In genomic region chr18:44497294-44497693, GRCh38 we compare ENCODE assay signal across 16 cellular contexts.
DNase-seq lines count a peak whose midpoint lies in the region; ATAC-seq and TF ChIP-seq lines count a peak whose summit lies in the region.
"Had no signal": no experiment of that assay in that cellular context is flagged by ENCODE, and none has a peak within 500 bp of the region (broad histone marks: within the 10 kb centered on the region; RNA-seq: fewer than 3 reads in every experiment).

No MANE protein-coding gene starts in this region.

- no peaks in the 10 kb centered on the region for H3K9me3 Mint-ChIP-seq in osteocyte (ENCODE audit: unreplicated experiment)
- H3K9me3 Mint-ChIP-seq in WTC11, result peaks cover 4% of the 10 kb centered on the region
- H3K9me3 Mint-ChIP-seq: CD8-positive, alpha-beta T cell had no signal

- no peak for TF ChIP-seq CTCF in hepatocyte (IDR thresholded peaks at IDR 0.05; ENCODE audit: poor library complexity)
- no peak for TF ChIP-seq CTCF in osteocyte (IDR thresholded peaks at IDR 0.05)
- TF ChIP-seq CTCF in smooth muscle cell (IDR thresholded peaks at IDR 0.05; ENCODE audit: borderline replicate concordance, insufficient read depth, poor library complexity, severe bottlenecking), result no peak
- no peak for TF ChIP-seq CTCF in BE2C (IDR thresholded peaks at IDR 0.05; ENCODE audit: low read depth, low read length)
- no peak for TF ChIP-seq CTCF in WTC11 (IDR thresholded peaks at IDR 0.05)

- no peaks in the 10 kb centered on the region for H3K4me1 ChIP-seq in hepatocyte (ENCODE audit: insufficient read depth)
- H3K4me1 ChIP-seq in muscle layer of colon (ENCODE audit: insufficient read depth, low read length), result peaks cover 26% of the 10 kb centered on the region
- no peaks in the 10 kb centered on the region for H3K4me1 ChIP-seq in smooth muscle cell (ENCODE audit: low read depth)
- no peaks in the 10 kb centered on the region for H3K4me1 ChIP-seq in BE2C

- H3K79me2 ChIP-seq in hepatocyte, result no peaks in the 10 kb centered on the region
- H3K79me2 ChIP-seq in smooth muscle cell (ENCODE audit: low read depth), result no peaks in the 10 kb centered on the region

- H3K4me2 ChIP-seq in hepatocyte (no peak overlapping the region), smooth muscle cell (peak overlapping the region; percentile 7)

- H3K9me3 ChIP-seq in hepatocyte (ENCODE audit: low read depth) (no peaks in the 10 kb centered on the region), muscle layer of colon (ENCODE audit: low read length) (no peaks in the 10 kb centered on the region), smooth muscle cell (replicated peaks; ENCODE audit: low read depth) (no peaks in the 10 kb centered on the region), BE2C (no peaks in the 10 kb centered on the region)

- H3K27me3 ChIP-seq in hepatocyte (no peaks in the 10 kb centered on the region), muscle layer of colon (ENCODE audit: control insufficient read depth in 1 of 2, insufficient read depth in 2 of 2, low read length in 2 of 2) (no peaks in the 10 kb centered on the region), smooth muscle cell (ENCODE audit: low read depth) (no peaks in the 10 kb centered on the region), BE2C (no peaks in the 10 kb centered on the region)
- H3K27me3 ChIP-seq: BLaER1 treated with 17β-estradiol and CSF1 and Interleukin-3, amounts not matched to agents 10 nM and 100 nM had no signal

- H3F3A ChIP-seq in smooth muscle cell (ENCODE audit: low read depth), result no peaks in the 10 kb centered on the region

- no peaks in the 10 kb centered on the region for H3K27me3 Mint-ChIP-seq in osteocyte (ENCODE audit: unreplicated experiment)
- no peaks in the 10 kb centered on the region; the same call in 1 of the 2 replicates for H3K27me3 Mint-ChIP-seq in WTC11 (ENCODE audit: low read depth)

- no peaks in the 10 kb centered on the region for H4K20me1 ChIP-seq in hepatocyte (ENCODE audit: insufficient read depth, poor library complexity, severe bottlenecking)
- no peaks in the 10 kb centered on the region for H4K20me1 ChIP-seq in smooth muscle cell (ENCODE audit: low read depth)
- H4K20me1 ChIP-seq: BLaER1 treated with 17β-estradiol and CSF1 and Interleukin-3, amounts not matched to agents 10 nM and 100 nM had no signal

- POLR2A ChIA-PET in WTC11 (lab: Charles Lee), result no interaction called here

- CTCF ChIA-PET in WTC11 (lab: Charles Lee), result no interaction called here

- H3K27ac ChIP-seq in hepatocyte (peak overlapping the region; percentile 38), muscle layer of colon (ENCODE audit: low read depth, low read length) (peak overlapping the region; percentile 41), smooth muscle cell (ENCODE audit: low read depth) (peak overlapping the region; percentile 36)
- H3K27ac ChIP-seq: BLaER1 treated with 17β-estradiol and CSF1 and Interleukin-3, amounts not matched to agents 10 nM and 100 nM; HL-60 had no signal

- H3K4me3 Mint-ChIP-seq in osteocyte (ENCODE audit: unreplicated experiment) (no peak overlapping the region), WTC11 (no peak overlapping the region)
- H3K4me3 Mint-ChIP-seq: CD8-positive, alpha-beta T cell had no signal

- H3K36me3 ChIP-seq in hepatocyte (replicated peaks; ENCODE audit: insufficient read depth, low read depth) (no peaks in the 10 kb centered on the region), muscle layer of colon (ENCODE audit: insufficient read depth, low read length) (no peaks in the 10 kb centered on the region), smooth muscle cell (ENCODE audit: low read depth) (no peaks in the 10 kb centered on the region), BE2C (no peaks in the 10 kb centered on the region)
- H3K36me3 ChIP-seq: BLaER1 treated with 17β-estradiol and CSF1 and Interleukin-3, amounts not matched to agents 10 nM and 100 nM had no signal

- H3K4me3 ChIP-seq in hepatocyte (no peak overlapping the region), muscle layer of colon (ENCODE audit: low read depth in 1 of 2, low read length in 2 of 2) (no peak overlapping the region), smooth muscle cell (no peak overlapping the region), BE2C (ENCODE audit: low read depth, low read length) (no peak overlapping the region)
- H3K4me3 ChIP-seq: BLaER1 treated with 17β-estradiol and CSF1 and Interleukin-3, amounts not matched to agents 10 nM and 100 nM had no signal

- H3K27ac Mint-ChIP-seq in osteocyte (ENCODE audit: unreplicated experiment) (peak overlapping the region; percentile 88), WTC11 (no peak overlapping the region)
- H3K27ac Mint-ChIP-seq: CD8-positive, alpha-beta T cell had no signal

- no peaks in the 10 kb centered on the region for H3K9me2 ChIP-seq in hepatocyte (replicated peaks; ENCODE audit: insufficient read depth)

- H3K4me1 Mint-ChIP-seq in osteocyte (ENCODE audit: unreplicated experiment) (peaks cover 32% of the 10 kb centered on the region), WTC11 (no peaks in the 10 kb centered on the region)

- no peak for ATAC-seq in HG02884 (IDR thresholded peaks at IDR 0.05; ENCODE audit: unreplicated experiment)
- ATAC-seq in WTC11, result no peak
- ATAC-seq: CD8-positive, alpha-beta T cell had no signal

- 63% methylated on average over 3 of the region's 3 CpGs for WGBS in hepatocyte (ENCODE audit: low lambda C conversion rate, missing lambda C conversion rate)
- 25% methylated on average over 3 of the region's 3 CpGs for WGBS in smooth muscle cell (ENCODE audit: low lambda C conversion rate)

- H3K36me3 Mint-ChIP-seq in osteocyte (ENCODE audit: unreplicated experiment) (peaks cover 1% of the 10 kb centered on the region), WTC11 (no peaks in the 10 kb centered on the region)
- H3K36me3 Mint-ChIP-seq: CD8-positive, alpha-beta T cell had no signal

- DNase-seq in hepatocyte (ENCODE audit: low spot score) (no peak), osteocyte (ENCODE audit: extremely low spot score, unreplicated experiment) (no peak), smooth muscle cell (lab: John Stamatoyannopoulos, UW; ENCODE audit: unreplicated experiment) (no peak), BE2C (no peak), WTC11 (ENCODE audit: low spot score) (no peak), DMS79 treated with DMSO at 0.1 percent for 48 hours (lab: John Stamatoyannopoulos, UW) (no peak)
- DNase-seq: 8988T; Calu3; CD8-positive, alpha-beta T cell; DND-41; EL; HCEC 1CT had no signal

- no peak overlapping the region for H2AFZ ChIP-seq in hepatocyte
- H2AFZ ChIP-seq in smooth muscle cell (ENCODE audit: low read depth), result no peak overlapping the region

- H3K9ac ChIP-seq in muscle layer of colon (ENCODE audit: low read length) (no peak overlapping the region), smooth muscle cell (ENCODE audit: low read depth) (no peak overlapping the region)
- H3K9ac ChIP-seq: BLaER1 treated with 17β-estradiol and CSF1 and Interleukin-3, amounts not matched to agents 10 nM and 100 nM had no signal

TF ChIP-seq in WTC11, 78 proteins besides CTCF, POLR2A, EP300 and RAD21 (continues in another document):
- TF ChIP-seq, protein P1, sequence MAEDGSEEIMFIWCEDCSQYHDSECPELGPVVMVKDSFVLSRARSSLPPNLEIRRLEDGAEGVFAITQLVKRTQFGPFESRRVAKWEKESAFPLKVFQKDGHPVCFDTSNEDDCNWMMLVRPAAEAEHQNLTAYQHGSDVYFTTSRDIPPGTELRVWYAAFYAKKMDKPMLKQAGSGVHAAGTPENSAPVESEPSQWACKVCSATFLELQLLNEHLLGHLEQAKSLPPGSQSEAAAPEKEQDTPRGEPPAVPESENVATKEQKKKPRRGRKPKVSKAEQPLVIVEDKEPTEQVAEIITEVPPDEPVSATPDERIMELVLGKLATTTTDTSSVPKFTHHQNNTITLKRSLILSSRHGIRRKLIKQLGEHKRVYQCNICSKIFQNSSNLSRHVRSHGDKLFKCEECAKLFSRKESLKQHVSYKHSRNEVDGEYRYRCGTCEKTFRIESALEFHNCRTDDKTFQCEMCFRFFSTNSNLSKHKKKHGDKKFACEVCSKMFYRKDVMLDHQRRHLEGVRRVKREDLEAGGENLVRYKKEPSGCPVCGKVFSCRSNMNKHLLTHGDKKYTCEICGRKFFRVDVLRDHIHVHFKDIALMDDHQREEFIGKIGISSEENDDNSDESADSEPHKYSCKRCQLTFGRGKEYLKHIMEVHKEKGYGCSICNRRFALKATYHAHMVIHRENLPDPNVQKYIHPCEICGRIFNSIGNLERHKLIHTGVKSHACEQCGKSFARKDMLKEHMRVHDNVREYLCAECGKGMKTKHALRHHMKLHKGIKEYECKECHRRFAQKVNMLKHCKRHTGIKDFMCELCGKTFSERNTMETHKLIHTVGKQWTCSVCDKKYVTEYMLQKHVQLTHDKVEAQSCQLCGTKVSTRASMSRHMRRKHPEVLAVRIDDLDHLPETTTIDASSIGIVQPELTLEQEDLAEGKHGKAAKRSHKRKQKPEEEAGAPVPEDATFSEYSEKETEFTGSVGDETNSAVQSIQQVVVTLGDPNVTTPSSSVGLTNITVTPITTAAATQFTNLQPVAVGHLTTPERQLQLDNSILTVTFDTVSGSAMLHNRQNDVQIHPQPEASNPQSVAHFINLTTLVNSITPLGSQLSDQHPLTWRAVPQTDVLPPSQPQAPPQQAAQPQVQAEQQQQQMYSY (CRISPR knock-in tag; IDR thresholded peaks at IDR 0.05), result no peak
- TF ChIP-seq HMGA2 (CRISPR knock-in tag; IDR thresholded peaks at IDR 0.05) (no peak), EMX1 (CRISPR knock-in tag; IDR thresholded peaks at IDR 0.05) (no peak), FOXP4 (CRISPR knock-in tag; IDR thresholded peaks at IDR 0.05) (no peak), OVOL2 (CRISPR knock-in tag; IDR thresholded peaks at IDR 0.05; ENCODE audit: borderline replicate concordance) (no peak), MXD4 (CRISPR knock-in tag; IDR thresholded peaks at IDR 0.05; ENCODE audit: borderline replicate concordance) (no peak)
- TF ChIP-seq, protein P2, sequence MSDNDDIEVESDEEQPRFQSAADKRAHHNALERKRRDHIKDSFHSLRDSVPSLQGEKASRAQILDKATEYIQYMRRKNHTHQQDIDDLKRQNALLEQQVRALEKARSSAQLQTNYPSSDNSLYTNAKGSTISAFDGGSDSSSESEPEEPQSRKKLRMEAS (CRISPR knock-in tag; IDR thresholded peaks at IDR 0.05), result no peak
